Comparison of ENCODE assay signal across 21 cellular contexts in genomic region chr7:115052706-115053105, GRCh38.
"Had no signal": no experiment of that assay in that cellular context is flagged by ENCODE, and none has a peak within 500 bp of the region (broad histone marks: within the 10 kb centered on the region; RNA-seq: fewer than 3 reads in every experiment).

No MANE protein-coding gene starts in this region.

- H3K4me1 ChIP-seq: breast epithelium, esophagus muscularis mucosa, prostate gland had no signal

- H3K27ac ChIP-seq: breast epithelium, esophagus muscularis mucosa, hepatocyte, neutrophil, ovary, prostate gland, thoracic aorta had no signal

- DNase-seq: activated B cell treated with CpG ODN at 0.5 μM for 24 hours; activated CD4-positive, alpha-beta memory T cell treated with anti-CD3 and anti-CD28 coated beads for 36 hours; activated CD4-positive, alpha-beta T cell treated with anti-CD3 and anti-CD28 coated beads for 48 hours; activated naive CD4-positive, alpha-beta T cell treated with Interleukin-2 at 50 U/mL for 16 hours; activated naive CD8-positive, alpha-beta T cell treated with anti-CD3 and anti-CD28 coated beads, Interleukin-2, amount 10 ng/mL, durations not matched to agents 7 days and 5 days; activated T-cell treated with anti-CD3 and anti-CD28 coated beads, Interleukin-2, amount 50 U/mL, for 48 hours; amniotic stem cell; effector memory CD4-positive, alpha-beta T cell; glutamatergic neuron; ovary; stimulated activated CD4-positive, alpha-beta T cell treated with anti-CD3 and anti-CD28 coated beads, Interleukin-2, amount 100 ng/mL, for 48 hours; stimulated activated CD8-positive, alpha-beta memory T cell treated with anti-CD3 and anti-CD28 coated beads, Interleukin-4, amount 100 ng/mL, for 48 hours; stimulated activated naive CD4-positive, alpha-beta T cell treated with Interleukin-2 at 50 U/mL for 16 hours; T1000 had no signal

- ATAC-seq: natural killer cell treated with Interleukin-12 subunit alpha and Interleukin-12 subunit beta and Interleukin-15 and Interleukin-18, amount 100 ng/mL, for 72 hours had no signal

- H3K79me2 ChIP-seq: hepatocyte had no signal

- H2AFZ ChIP-seq: hepatocyte had no signal

- H3K4me3 ChIP-seq: breast epithelium, esophagus muscularis mucosa, hepatocyte, ovary, prostate gland, thoracic aorta had no signal

- H3K4me2 ChIP-seq: hepatocyte had no signal

- H3K36me3 ChIP-seq: breast epithelium, esophagus muscularis mucosa, neutrophil, ovary, prostate gland, thoracic aorta had no signal

- H3K27me3 ChIP-seq: breast epithelium, esophagus muscularis mucosa, hepatocyte, neutrophil, ovary had no signal

- H3K9me3 ChIP-seq: breast epithelium, esophagus muscularis mucosa, neutrophil, ovary, prostate gland, thoracic aorta had no signal
